ENCODE assay signal across 25 cellular contexts in the genomic region with DNA sequence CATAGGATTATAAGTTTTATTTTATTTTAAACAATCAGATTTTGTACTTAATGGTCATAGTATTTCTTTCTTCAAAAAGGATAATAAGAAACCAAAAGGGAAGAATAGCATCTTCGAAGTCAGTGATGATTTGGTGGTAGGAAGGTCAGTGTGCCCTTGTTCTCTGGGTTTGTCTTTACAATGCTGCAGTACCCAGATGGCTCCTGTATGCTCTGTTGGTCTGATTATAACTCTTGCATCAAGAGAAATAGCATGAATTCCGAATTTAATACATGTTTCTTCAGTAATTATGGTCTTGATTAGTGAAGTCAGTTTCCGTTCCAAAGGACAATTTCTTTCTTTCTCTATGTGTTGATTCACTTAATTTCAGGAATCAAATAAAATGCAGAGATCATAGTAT.
"Had no signal": no experiment of that assay in that cellular context is flagged by ENCODE, and none has a peak within 500 bp of the region (broad histone marks: within the 10 kb centered on the region; RNA-seq: fewer than 3 reads in every experiment).

No MANE protein-coding gene starts in this region.

- H3K4me3 ChIP-seq: breast epithelium, coronary artery, gastroesophageal sphincter, heart left ventricle, lower lobe of right lung, thoracic aorta had no signal

- H3K27ac ChIP-seq: breast epithelium, coronary artery, gastroesophageal sphincter, heart left ventricle, lower lobe of right lung, thoracic aorta had no signal

- H3K27me3 ChIP-seq: breast epithelium, gastroesophageal sphincter, heart left ventricle had no signal

- FAIRE-seq: endothelial cell of umbilical vein had no signal

- H3K36me3 ChIP-seq: breast epithelium, gastroesophageal sphincter, heart left ventricle, lower lobe of right lung, thoracic aorta had no signal

- H3K4me1 ChIP-seq: breast epithelium had no signal

- ATAC-seq: activated CD4-positive, alpha-beta T cell treated with anti-CD3 and anti-CD28 coated beads for 36 hours; activated CD8-positive, alpha-beta memory T cell treated with anti-CD3 and anti-CD28 coated beads, Interleukin-2, amount 10 ng/mL, durations not matched to agents 7 days and 5 days; activated CD8-positive, alpha-beta T cell treated with anti-CD3 and anti-CD28 coated beads, Interleukin-2, amount 10 ng/mL, durations not matched to agents 7 days and 5 days; activated naive CD8-positive, alpha-beta T cell treated with anti-CD3 and anti-CD28 coated beads, Interleukin-2, amount 50 U/mL, for 24 hours; effector memory CD8-positive, alpha-beta T cell; gastroesophageal sphincter; heart left ventricle; left lobe of liver; lower lobe of right lung; natural killer cell; right cardiac atrium; stimulated activated naive CD8-positive, alpha-beta T cell treated with anti-CD3 and anti-CD28 coated beads, Interleukin-15, Interleukin-2, amounts not matched to agents 100 U/mL and 50 U/mL, for 24 hours had no signal

- DNase-seq: activated CD4-positive, alpha-beta T cell treated with anti-CD3 and anti-CD28 coated beads for 36 hours; activated CD4-positive, CD25-positive, alpha-beta regulatory T cell; activated CD8-positive, alpha-beta memory T cell treated with anti-CD3 and anti-CD28 coated beads, Interleukin-2, amount 10 ng/mL, durations not matched to agents 7 days and 5 days; activated CD8-positive, alpha-beta T cell treated with anti-CD3 and anti-CD28 coated beads, Interleukin-2, amount 10 ng/mL, durations not matched to agents 7 days and 5 days; activated naive CD8-positive, alpha-beta T cell treated with anti-CD3 and anti-CD28 coated beads, Interleukin-2, amount 50 U/mL, for 24 hours; activated T-cell treated with anti-CD3 and anti-CD28 coated beads, Interleukin-2, amount 50 U/mL, for 48 hours; amygdala; effector memory CD8-positive, alpha-beta T cell; heart left ventricle; hypothalamus; immature natural killer cell; kidney glomerular epithelial cell; lower lobe of right lung; mesenchymal stem cell; natural killer cell; posterior cingulate gyrus; right cardiac atrium; stimulated activated CD4-positive, alpha-beta T cell treated with anti-CD3 and anti-CD28 coated beads, Interleukin-2, amount 100 ng/mL, for 48 hours; stimulated activated naive CD8-positive, alpha-beta T cell treated with anti-CD3 and anti-CD28 coated beads, Interleukin-15, Interleukin-2, amounts not matched to agents 100 U/mL and 50 U/mL, for 24 hours had no signal

- H3K9me3 ChIP-seq: breast epithelium, gastroesophageal sphincter, heart left ventricle, lower lobe of right lung, thoracic aorta had no signal
